In genomic region chr10:30359373-30360206, GRCh38 we compare ENCODE assay signal across 8 cellular contexts. TPM values are rescaled to one million over a fixed set of nuclear protein-coding genes. Genes with fewer than 3 reads are reported as not detected.
A peak's percentile ranks its signal among the peaks of the same experiment; 100 is the strongest.
DNase-seq lines count a peak whose midpoint lies in the region; ATAC-seq and TF ChIP-seq lines count a peak whose summit lies in the region.

No MANE protein-coding gene starts in this region.

- DNase-seq in Calu3: peak; percentile 78
- peak; percentile 44 for DNase-seq in HT1080 (ENCODE audit: low read depth)
- DNase-seq in activated naive CD8-positive, alpha-beta T cell treated with anti-CD3 and anti-CD28 coated beads, Interleukin-2, amount 10 ng/mL, durations not matched to agents 7 days and 5 days: peak; percentile 72
- DNase-seq in right atrium auricular region (ENCODE audit: low spot score): no peak
- DNase-seq in sigmoid colon: peak; percentile 70
- no peak for DNase-seq in cortex of kidney (lab: John Stamatoyannopoulos, UW)

- H3K27me3 Mint-ChIP-seq in Calu3 (ENCODE audit: unreplicated experiment): peaks cover 15% of the 10 kb centered on the region
- peaks cover 9% of the 10 kb centered on the region for H3K27me3 Mint-ChIP-seq in activated naive CD8-positive, alpha-beta T cell treated with anti-CD3 and anti-CD28 coated beads, Interleukin-2, amount 10 ng/mL, durations not matched to agents 7 days and 5 days

- no peak overlapping the region for H3K27ac Mint-ChIP-seq in Calu3 (ENCODE audit: unreplicated experiment)
- peak overlapping the region; percentile 44 for H3K27ac Mint-ChIP-seq in activated naive CD8-positive, alpha-beta T cell treated with anti-CD3 and anti-CD28 coated beads, Interleukin-2, amount 10 ng/mL, durations not matched to agents 7 days and 5 days

- no peak overlapping the region for H3K9ac ChIP-seq in SU-DHL-6 (ENCODE audit: low read length)

- H3K27ac ChIP-seq in SU-DHL-6 (ENCODE audit: low read depth, low read length): no peak overlapping the region
- H3K27ac ChIP-seq in right atrium auricular region: no peak overlapping the region
- no peak overlapping the region for H3K27ac ChIP-seq in sigmoid colon

- H3K9me3 ChIP-seq in SU-DHL-6 (ENCODE audit: insufficient read depth, low read length): no peaks in the 10 kb centered on the region
- no peaks in the 10 kb centered on the region for H3K9me3 ChIP-seq in right atrium auricular region
- no peaks in the 10 kb centered on the region for H3K9me3 ChIP-seq in sigmoid colon

- H3K4me1 ChIP-seq in right atrium auricular region: peaks cover 0 to 4% of the 10 kb centered on the region in 2 donors
- peaks cover 0 to 3% (median 0%) of the 10 kb centered on the region in 4 donors for H3K4me1 ChIP-seq in sigmoid colon

- H3K36me3 Mint-ChIP-seq in Calu3 (ENCODE audit: insufficient read depth, unreplicated experiment): no peaks in the 10 kb centered on the region
- H3K36me3 Mint-ChIP-seq in activated naive CD8-positive, alpha-beta T cell treated with anti-CD3 and anti-CD28 coated beads, Interleukin-2, amount 10 ng/mL, durations not matched to agents 7 days and 5 days: no peaks in the 10 kb centered on the region

- H3F3A ChIP-seq in SU-DHL-6 (ENCODE audit: insufficient read depth): no peaks in the 10 kb centered on the region

- intact Hi-C loops in Calu3 (cut with micrococcal nuclease; ENCODE audit: unreplicated experiment): no loop called here
- intact Hi-C loops in sigmoid colon (cut with DNase I): no loop called here

- H3K9me2 ChIP-seq in SU-DHL-6 (replicated peaks; ENCODE audit: insufficient read depth, low read length): no peaks in the 10 kb centered on the region

- TF ChIP-seq POLR2A in sigmoid colon (IDR thresholded peaks at IDR 0.05): no peak

- no peaks in the 10 kb centered on the region for H3K36me3 ChIP-seq in SU-DHL-6 (ENCODE audit: low read length)
- H3K36me3 ChIP-seq in right atrium auricular region: no peaks in the 10 kb centered on the region
- H3K36me3 ChIP-seq in sigmoid colon: no peaks in the 10 kb centered on the region

- H3K4me2 ChIP-seq in SU-DHL-6 (ENCODE audit: low read depth, low read length, poor library complexity, severe bottlenecking): no peak overlapping the region

- CTCF ChIA-PET in Calu3 (lab: Charles Lee): interaction anchor here (0.5 to 1.8 kb wide), 15 partner anchors 9 to 499 kb away, joined by 3 to 20 read pairs (median 5); partner anchors contain the start of gene MTPAP

- POLR2A ChIA-PET in activated naive CD8-positive, alpha-beta T cell treated with anti-CD3 and anti-CD28 coated beads, Interleukin-2, amount 10 ng/mL, durations not matched to agents 7 days and 5 days (lab: Charles Lee): interaction anchor here (1.0 kb wide), 1 partner anchor 19 kb away, joined by 3 read pairs; no protein-coding TSS in a partner anchor

- H3K4me3 ChIP-seq in SU-DHL-6 (ENCODE audit: insufficient read depth, low read length, poor library complexity, severe bottlenecking) (no peak overlapping the region), right atrium auricular region (no peak overlapping the region), sigmoid colon (no peak overlapping the region)

- no peaks in the 10 kb centered on the region for H4K20me1 ChIP-seq in SU-DHL-6 (ENCODE audit: low read depth, low read length)

- H3K27me3 ChIP-seq in SU-DHL-6 (ENCODE audit: low read length) (no peaks in the 10 kb centered on the region), right atrium auricular region (no peaks in the 10 kb centered on the region), sigmoid colon (no peaks in the 10 kb centered on the region)

- H3K4me3 Mint-ChIP-seq in Calu3 (ENCODE audit: low read depth, unreplicated experiment): no peak overlapping the region
- no peak overlapping the region for H3K4me3 Mint-ChIP-seq in activated naive CD8-positive, alpha-beta T cell treated with anti-CD3 and anti-CD28 coated beads, Interleukin-2, amount 10 ng/mL, durations not matched to agents 7 days and 5 days

- H3K4me1 Mint-ChIP-seq in Calu3 (ENCODE audit: low read depth, unreplicated experiment): peaks cover 18% of the 10 kb centered on the region
- H3K4me1 Mint-ChIP-seq in activated naive CD8-positive, alpha-beta T cell treated with anti-CD3 and anti-CD28 coated beads, Interleukin-2, amount 10 ng/mL, durations not matched to agents 7 days and 5 days: peaks cover 8% of the 10 kb centered on the region

- TF ChIP-seq EP300 in sigmoid colon (IDR thresholded peaks at IDR 0.05): no peak

- H2AFZ ChIP-seq in SU-DHL-6 (ENCODE audit: low read depth, low read length, severe bottlenecking): no peak overlapping the region

- BruUV-seq in Calu3 (replicated peaks; lab: Mats Ljungman, UMichigan): no TSS peak

- TF ChIP-seq CTCF in Calu3 (IDR thresholded peaks at IDR 0.05; ENCODE audit: unreplicated experiment) (peak; percentile 92), SU-DHL-6 (IDR thresholded peaks at IDR 0.05; ENCODE audit: insufficient read depth, low read length, poor library complexity, severe bottlenecking) (peak; percentile 92), right atrium auricular region (IDR thresholded peaks at IDR 0.05) (peak; percentile 52 to 78), sigmoid colon (IDR thresholded peaks at IDR 0.05) (peak in 3 of 4 experiments; percentile 46 to 54 (median 53))

- ATAC-seq in GM19467 (IDR thresholded peaks at IDR 0.05; ENCODE audit: unreplicated experiment): peak; percentile 81
- ATAC-seq in activated naive CD8-positive, alpha-beta T cell treated with anti-CD3 and anti-CD28 coated beads, Interleukin-2, amount 10 ng/mL, durations not matched to agents 7 days and 5 days (ENCODE audit: low read depth): peak; percentile 81

- H3K79me2 ChIP-seq in SU-DHL-6 (ENCODE audit: insufficient read depth, low read length): no peaks in the 10 kb centered on the region

- 30 to 43% methylated on average over 8 of the region's 8 CpGs for WGBS in sigmoid colon, 2 donors

- H3K9me3 Mint-ChIP-seq in Calu3 (ENCODE audit: low read depth, unreplicated experiment): no peaks in the 10 kb centered on the region
- no peaks in the 10 kb centered on the region for H3K9me3 Mint-ChIP-seq in activated naive CD8-positive, alpha-beta T cell treated with anti-CD3 and anti-CD28 coated beads, Interleukin-2, amount 10 ng/mL, durations not matched to agents 7 days and 5 days

RNA-seq across cellular contexts. Expression of gene MTPAP, which starts 10.5 kb away (rescaled TPM):
- total RNA-seq in Calu3 (2022): 32.3 and 33.4 TPM in 2 replicates
- 13.7 and 14.9 TPM in 2 replicates for total RNA-seq in HT1080 (2014; rRNA removed; shearing (Covaris generic))
- polyA plus RNA-seq in HT1080 (2015; cell fraction: cytosol; rRNA removed): 13.7 and 18.1 TPM in 2 replicates
- 27.7 and 32.3 TPM in 2 replicates for polyA plus RNA-seq in HT1080 (2015; cell fraction: nucleus; rRNA removed)
- 10 to 100 TPM; 24.2 to 29.4 TPM for total RNA-seq in activated naive CD8-positive, alpha-beta T cell treated with anti-CD3 and anti-CD28 coated beads, Interleukin-2, amount 10 ng/mL, durations not matched to agents 7 days and 5 days
- 10 to 100 TPM; 14.9 to 18.8 TPM for total RNA-seq in right atrium auricular region
- 10 to 100 TPM; 14.3 to 26.1 (median 18.0) TPM for total RNA-seq in sigmoid colon
- 1 to 10 TPM; 3.6 to 8.2 (median 4.9) TPM for polyA plus RNA-seq in sigmoid colon

Comparison
In these comparisons a context has a peak if more than half of its experiments do, and no peak if none do; other contexts are left out.
1. DNase-seq: peak in Calu3 (single experiment), HT1080 (single experiment), activated naive CD8-positive, alpha-beta T cell treated with anti-CD3 and anti-CD28 coated beads, Interleukin-2, amount 10 ng/mL, durations not matched to agents 7 days and 5 days (single experiment) and sigmoid colon (single experiment); none in right atrium auricular region (single experiment) and cortex of kidney (single experiment).
2. Peak in every context shown above with its lines, with median percentiles within 50 percentile points of each other: CTCF ChIP-seq.